In the genomic region with DNA sequence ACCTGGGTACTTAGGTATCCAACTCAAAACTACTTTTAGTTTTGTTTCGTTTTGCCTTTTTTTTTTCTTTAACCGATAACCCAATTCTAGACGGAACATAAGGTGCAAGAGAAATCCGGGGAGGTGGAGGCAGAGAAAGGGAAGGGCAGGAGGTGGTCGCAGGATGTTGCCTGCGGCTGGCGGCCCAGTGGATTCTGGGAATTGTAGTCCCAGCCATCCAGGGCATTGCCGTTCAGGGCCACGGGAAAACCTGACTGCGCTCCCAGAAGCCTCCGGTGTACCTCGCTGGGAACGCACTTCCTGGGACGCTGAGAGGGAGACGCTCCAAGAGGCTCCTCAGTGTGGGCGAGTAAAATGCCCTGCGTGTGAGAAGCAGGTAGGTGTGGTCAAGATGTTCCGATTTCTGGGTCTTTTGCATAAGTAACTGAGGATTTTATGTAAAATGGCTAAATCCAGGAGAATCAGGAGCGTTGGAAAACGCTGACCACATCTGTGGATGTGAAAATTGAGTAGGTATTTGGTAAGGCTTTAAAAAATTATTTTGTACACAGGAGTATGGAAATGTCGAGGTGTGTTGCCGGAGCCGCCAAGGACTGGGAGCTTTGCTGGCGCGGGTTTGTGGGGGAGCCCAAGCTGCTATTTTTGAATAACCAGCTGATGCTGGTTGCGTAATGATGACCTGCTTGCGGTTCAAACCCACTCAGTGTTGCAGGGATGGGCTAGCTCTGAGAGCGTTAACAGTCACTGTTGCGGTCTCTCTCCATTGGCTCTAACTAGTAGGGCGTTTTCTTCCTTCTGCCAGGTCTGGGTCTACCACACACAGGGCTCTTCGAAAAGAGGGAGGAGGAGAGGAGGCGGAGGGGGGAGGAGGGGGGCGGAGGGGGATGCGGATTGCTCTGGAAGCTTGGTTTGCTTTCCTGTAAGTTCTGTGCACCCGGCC, we compare ENCODE assay signal across 8 cellular contexts. TPM values are rescaled to one million over a fixed set of nuclear protein-coding genes. Genes with fewer than 3 reads are reported as not detected.
DNase-seq lines count a peak whose midpoint lies in the region; ATAC-seq and TF ChIP-seq lines count a peak whose summit lies in the region.

A gene (plus strand): TSS at position 288 of the 940 bp plus-strand sequence. CDS start 9,216 bp downstream, outside the sequence.

- H3K36me3 ChIP-seq in ovary (no peaks in the 10 kb centered on the region), thyroid gland (peaks cover 0 to 10% of the 10 kb centered on the region in 2 donors)

- peak within 1 kb of the TSS; percentile 74 for H3K4me3 ChIP-seq in ovary
- H3K4me3 ChIP-seq in thyroid gland (replicated peaks in 1 of 3), result peak within 1 kb of the TSS; percentile 43 to 63 (median 54)

- H3K9me3 ChIP-seq in ovary (no peaks in the 10 kb centered on the region), thyroid gland (no peaks in the 10 kb centered on the region)

- peak; percentile 55 for TF ChIP-seq EP300 in ovary (IDR thresholded peaks at IDR 0.05)

- no peaks in the 10 kb centered on the region for H3K27me3 ChIP-seq in ovary
- no peaks in the 10 kb centered on the region for H3K27me3 ChIP-seq in thyroid gland

- DNase-seq in NCI-H1092 treated with DMSO at 0.1 percent for 48 hours (lab: John Stamatoyannopoulos, UW) (peak; percentile 97), SKM-1 treated with dmso at 0.1 percent for 144 hours (lab: John Stamatoyannopoulos, UW; ENCODE audit: unreplicated experiment) (peak; percentile 98), Right ventricle myocardium superior (peak; percentile 90), ovary (peak; percentile 87 to 92 (median 89)), thyroid gland (peak; percentile 90 to 92)
- peak; percentile 67 for DNase-seq in activated naive CD8-positive, alpha-beta T cell treated with anti-CD3 and anti-CD28 coated beads, Interleukin-2, amount 10 ng/mL, durations not matched to agents 7 days and 5 days

- TF ChIP-seq CTCF in ovary (IDR thresholded peaks at IDR 0.05) (peak in 1 of 3 donors; percentile 31), thyroid gland (IDR thresholded peaks at IDR 0.05) (no peak)

- intact Hi-C loops in Right ventricle myocardium superior (cut with DNase I) (no loop called here), ovary (cut with DNase I) (no loop called here), thyroid gland (cut with DNase I) (no loop called here)

- ATAC-seq in HG02623 (IDR thresholded peaks at IDR 0.05; ENCODE audit: unreplicated experiment), result peak; percentile 97
- ATAC-seq in activated naive CD8-positive, alpha-beta T cell treated with anti-CD3 and anti-CD28 coated beads, Interleukin-2, amount 10 ng/mL, durations not matched to agents 7 days and 5 days (ENCODE audit: low read depth), result peak; percentile 96
- ATAC-seq in Right ventricle myocardium superior (ENCODE audit: poor library complexity), result peak; percentile 95

- H3K27ac ChIP-seq in ovary (peak within 1 kb of the TSS; percentile 91 to 92), thyroid gland (peak within 1 kb of the TSS; percentile 78 to 96 (median 91))

- H3K4me1 Mint-ChIP-seq in activated naive CD8-positive, alpha-beta T cell treated with anti-CD3 and anti-CD28 coated beads, Interleukin-2, amount 10 ng/mL, durations not matched to agents 7 days and 5 days, result peaks cover 9% of the 10 kb centered on the region

- peaks cover 4% of the 10 kb centered on the region for H3K9me3 Mint-ChIP-seq in activated naive CD8-positive, alpha-beta T cell treated with anti-CD3 and anti-CD28 coated beads, Interleukin-2, amount 10 ng/mL, durations not matched to agents 7 days and 5 days

- peak within 1 kb of the TSS; percentile 88 for H3K4me3 Mint-ChIP-seq in activated naive CD8-positive, alpha-beta T cell treated with anti-CD3 and anti-CD28 coated beads, Interleukin-2, amount 10 ng/mL, durations not matched to agents 7 days and 5 days

- 0% methylated on average over 33 to 35 of the region's 35 CpGs for WGBS in ovary, 3 donors
- WGBS in thyroid gland, 2 donors, result 0 to 1% methylated on average over 34 to 35 of the region's 35 CpGs

- peak; percentile 34 for TF ChIP-seq POLR2A in GM10847 (IDR thresholded peaks at IDR 0.05; ENCODE audit: extremely low read depth, insufficient read length)
- peak; percentile 49 for TF ChIP-seq POLR2A in ovary (IDR thresholded peaks at IDR 0.05)
- peak in 1 of 2 donors; percentile 81 for TF ChIP-seq POLR2A in thyroid gland (IDR thresholded peaks at IDR 0.05)

- peak within 1 kb of the TSS; percentile 88 for H3K27ac Mint-ChIP-seq in activated naive CD8-positive, alpha-beta T cell treated with anti-CD3 and anti-CD28 coated beads, Interleukin-2, amount 10 ng/mL, durations not matched to agents 7 days and 5 days

- POLR2A ChIA-PET in activated naive CD8-positive, alpha-beta T cell treated with anti-CD3 and anti-CD28 coated beads, Interleukin-2, amount 10 ng/mL, durations not matched to agents 7 days and 5 days (lab: Charles Lee), result interaction anchor here (0.5 to 1.1 kb wide), 2 partner anchors 56 to 1399 kb away, joined by 3 to 6 read pairs; no protein-coding TSS in a partner anchor

- H3K27me3 Mint-ChIP-seq in activated naive CD8-positive, alpha-beta T cell treated with anti-CD3 and anti-CD28 coated beads, Interleukin-2, amount 10 ng/mL, durations not matched to agents 7 days and 5 days, result peaks cover 2% of the 10 kb centered on the region

- peaks cover 6% of the 10 kb centered on the region for H3K36me3 Mint-ChIP-seq in activated naive CD8-positive, alpha-beta T cell treated with anti-CD3 and anti-CD28 coated beads, Interleukin-2, amount 10 ng/mL, durations not matched to agents 7 days and 5 days

- H3K4me1 ChIP-seq in ovary (ENCODE audit: insufficient read depth), result peaks cover 4% of the 10 kb centered on the region
- no peaks in the 10 kb centered on the region for H3K4me1 ChIP-seq in thyroid gland

RNA-seq across cellular contexts. Expression of the gene that starts here (rescaled TPM):
- total RNA-seq in activated naive CD8-positive, alpha-beta T cell treated with anti-CD3 and anti-CD28 coated beads, Interleukin-2, amount 10 ng/mL, durations not matched to agents 7 days and 5 days, result 1 to 10 TPM; 3.6 to 5.0 TPM
- total RNA-seq in Right ventricle myocardium superior (38.1 TPM), ovary (10 to 100 TPM; 27.6 to 34.6 (median 29.9) TPM), thyroid gland (10 to 100 TPM; 22.8 to 35.5 (median 29.3) TPM)
- polyA plus RNA-seq in ovary, result 10 to 100 TPM; 17.9 to 27.3 TPM

Comparison
In these comparisons a context has a peak if more than half of its experiments do, and no peak if none do; other contexts are left out.
1. Peak in every context shown above with its lines: DNase-seq, ATAC-seq, H3K4me3 ChIP-seq and H3K27ac ChIP-seq.